In genomic region chr15:79009388-79009787, GRCh38 we compare ENCODE assay signal across 24 cellular contexts.
A peak's percentile ranks its signal among the peaks of the same experiment; 100 is the strongest.
DNase-seq lines count a peak whose midpoint lies in the region; ATAC-seq, FAIRE-seq and TF ChIP-seq lines count a peak whose summit lies in the region.
"Had no signal": no experiment of that assay in that cellular context is flagged by ENCODE, and none has a peak within 500 bp of the region (broad histone marks: within the 10 kb centered on the region; RNA-seq: fewer than 3 reads in every experiment).

No MANE protein-coding gene starts in this region.

- H3K4ac ChIP-seq in neuronal stem cell (ENCODE audit: low read length) = no peak overlapping the region

- H3K27ac ChIP-seq in K562 (ENCODE audit: extremely low read depth, low read depth, low read length) (no peak overlapping the region), neuronal stem cell (replicated peaks; ENCODE audit: low read length) (no peak overlapping the region)
- H3K27ac ChIP-seq: A549, BLaER1 had no signal

- WGBS in K562 (ENCODE audit: insufficient coverage, low coverage, missing lambda C conversion rate) = 37% methylated on average over 3 of the region's 3 CpGs
- no CpG with 5 or more reads among the region's 3 CpGs for WGBS in neuronal stem cell (ENCODE audit: extremely low coverage in 2 of 2, insufficient read length in 2 of 2, insufficient replicate concordance in 1 of 2), 2 donors

- H3K4me1 Mint-ChIP-seq in CD14-positive monocyte = peaks cover 27% of the 10 kb centered on the region
- H3K4me1 Mint-ChIP-seq in IgD-negative memory B cell = peaks cover 29 to 34% (median 32%) of the 10 kb centered on the region in 3 donors

- H2BK12ac ChIP-seq in neuronal stem cell (ENCODE audit: low read length) = no peak overlapping the region

- H3K27me3 Mint-ChIP-seq in CD14-positive monocyte (ENCODE audit: low read depth in 3 of 3) (peaks cover 0 to 2% (median under 1%) of the 10 kb centered on the region in 3 donors), IgD-negative memory B cell (no peaks in the 10 kb centered on the region)

- no peak overlapping the region for H4K8ac ChIP-seq in neuronal stem cell (ENCODE audit: low read depth, low read length)

- H3K9me1 ChIP-seq in K562 (ENCODE audit: control insufficient read depth, insufficient read depth, low read length) = peaks cover under 1% of the 10 kb centered on the region

- BruUV-seq in K562 (replicated peaks; lab: Mats Ljungman, UMichigan) = no TSS peak

- no peaks in the 10 kb centered on the region for H3K79me2 ChIP-seq in K562 (ENCODE audit: control insufficient read depth, insufficient read depth, low read length)

- no peak overlapping the region for H3K4me3 ChIP-seq in K562
- no peak overlapping the region for H3K4me3 ChIP-seq in neuronal stem cell (ENCODE audit: low read length in 2 of 2)
- H3K4me3 ChIP-seq: A549, BLaER1, Peyer's patch had no signal

- H2AFZ ChIP-seq in K562 (ENCODE audit: low read depth, low read length) (peak overlapping the region; percentile 19; the same call in 1 of the 2 replicates), neuronal stem cell (ENCODE audit: low read length) (peak overlapping the region; percentile 55)

- no peaks in the 10 kb centered on the region for H4K20me1 ChIP-seq in K562 (replicated peaks; ENCODE audit: control insufficient read depth, insufficient read depth, low read length)
- H4K20me1 ChIP-seq: BLaER1 had no signal

- H3K79me1 ChIP-seq in neuronal stem cell (ENCODE audit: low read depth, low read length) = no peaks in the 10 kb centered on the region

- H3K36me3 Mint-ChIP-seq in CD14-positive monocyte = no peaks in the 10 kb centered on the region
- H3K36me3 Mint-ChIP-seq in IgD-negative memory B cell = peaks cover 1% of the 10 kb centered on the region
- H3K36me3 Mint-ChIP-seq: CD8-positive, alpha-beta memory T cell had no signal

- H2BK15ac ChIP-seq in neuronal stem cell (ENCODE audit: low read length) = no peak overlapping the region

- H3K4me1 ChIP-seq in K562 (replicated peaks in 1 of 2; ENCODE audit: control insufficient read depth in 2 of 2, insufficient read depth in 2 of 2, low read length in 2 of 2) = peaks cover 0 to 9% of the 10 kb centered on the region in 2 experiments; a peak in 3 of 5 replicates
- peaks cover 7 to 9% of the 10 kb centered on the region in 2 donors for H3K4me1 ChIP-seq in neuronal stem cell (ENCODE audit: control insufficient read depth in 2 of 2, insufficient read depth in 1 of 2, low read depth in 1 of 2, low read length in 2 of 2)

- no peak for TF ChIP-seq EP300 in K562 (IDR thresholded peaks at IDR 0.05; ENCODE audit: low read length)

- no peak for ATAC-seq in K562
- ATAC-seq in GM18909 (IDR thresholded peaks at IDR 0.05; ENCODE audit: poor library complexity, unreplicated experiment) = no peak
- ATAC-seq: A549 had no signal

- TF ChIP-seq CTCF in CD14-positive monocyte (IDR thresholded peaks at IDR 0.05) (no peak), K562 (IDR thresholded peaks at IDR 0.05 in 2 of 3, conservative IDR thresholded peaks at IDR 0.05 in 1 of 3; ENCODE audit: insufficient read depth in 2 of 3, low read depth in 1 of 3, low read length in 3 of 3) (no peak)

- H3K23ac ChIP-seq in neuronal stem cell (ENCODE audit: low read depth, low read length, poor library complexity) = no peak overlapping the region

- H3K27ac Mint-ChIP-seq in CD14-positive monocyte = peak overlapping the region in 5 of 7 donors; percentile 4 to 77 (median 31)
- peak overlapping the region in 2 of 3 donors; percentile 16 to 82 for H3K27ac Mint-ChIP-seq in IgD-negative memory B cell
- H3K27ac Mint-ChIP-seq: CD8-positive, alpha-beta memory T cell had no signal

- H3K4me2 ChIP-seq in K562 (ENCODE audit: insufficient read depth, low read length) = no peak overlapping the region
- H3K4me2 ChIP-seq in neuronal stem cell (ENCODE audit: insufficient read depth, low read length, poor library complexity, severe bottlenecking) = no peak overlapping the region
- H3K4me2 ChIP-seq: A549, BLaER1 had no signal

- no peak overlapping the region for H3K18ac ChIP-seq in neuronal stem cell (ENCODE audit: low read length)

- TF ChIP-seq POLR2A in K562 (conservative IDR thresholded peaks at IDR 0.05) = no peak

- CTCF ChIA-PET in K562 (lab: Yijun Ruan, JAX; ENCODE audit: low intra/inter-chr PET ratio) = no interaction called here

- no peak for FAIRE-seq in K562 (lab: Jason Lieb, UNC)
- FAIRE-seq: A549, GM12892, GM18507, H54, HTR-8/SVneo had no signal

- POLR2A ChIA-PET in K562 (lab: Yijun Ruan, JAX) = interaction anchor here (0.6 kb wide), 2 partner anchors 64 to 660 kb away, joined by 4 read pairs; no protein-coding TSS in a partner anchor

- no peak overlapping the region for H2AK5ac ChIP-seq in neuronal stem cell (ENCODE audit: low read depth, low read length)

- H3K36me3 ChIP-seq in K562 (ENCODE audit: control insufficient read depth, insufficient read depth, low read length) = no peaks in the 10 kb centered on the region
- H3K36me3 ChIP-seq in neuronal stem cell (replicated peaks in 1 of 2; ENCODE audit: control insufficient read depth in 2 of 2, insufficient read depth in 2 of 2, low read length in 2 of 2) = no peaks in the 10 kb centered on the region
- H3K36me3 ChIP-seq: BLaER1, Peyer's patch had no signal

- DNase-seq in CD14-positive monocyte (ENCODE audit: low spot score) (no peak), K562 (ENCODE audit: extremely low read depth in 1 of 4, low spot score in 3 of 4) (no peak), neuronal stem cell (ENCODE audit: low spot score) (no peak), NCI-H1048 (lab: John Stamatoyannopoulos, UW) (no peak), GM19240 (ENCODE audit: insufficient read length, low spot score) (no peak), NCI-H524 treated with DMSO at 0.1 percent for 48 hours (lab: John Stamatoyannopoulos, UW) (no peak)
- DNase-seq: CD8-positive, alpha-beta memory T cell; DMS53; EL; MM.1S; NCI-H1694 treated with DMSO at 0.1 percent for 48 hours; NCI-H2107; NCI-H2227 treated with DMSO at 0.1 percent for 48 hours; NCI-H524; SW 1271 had no signal

- H3K4me3 Mint-ChIP-seq in CD14-positive monocyte = no peak overlapping the region
- no peak overlapping the region for H3K4me3 Mint-ChIP-seq in IgD-negative memory B cell
- H3K4me3 Mint-ChIP-seq: CD8-positive, alpha-beta memory T cell had no signal

- H3K14ac ChIP-seq in neuronal stem cell (ENCODE audit: low read length) = no peak overlapping the region

- no peak overlapping the region for H4K91ac ChIP-seq in neuronal stem cell (ENCODE audit: low read depth, low read length, poor library complexity)

- H3K9me3 ChIP-seq in K562 (replicated peaks; ENCODE audit: control insufficient read depth, insufficient read depth, low read depth, low read length) (no peaks in the 10 kb centered on the region), neuronal stem cell (replicated peaks in 1 of 2; ENCODE audit: control insufficient read depth in 2 of 2, insufficient read depth in 1 of 2, low read depth in 1 of 2, low read length in 2 of 2) (peaks cover 0 to 2% of the 10 kb centered on the region in 2 donors)
- H3K9me3 ChIP-seq: A549, BLaER1, Peyer's patch had no signal

- intact Hi-C loops in CD14-positive monocyte (cut with micrococcal nuclease) = loop anchor here in 1 of 2 donors (5.0 kb wide), 1 partner anchor 97 kb away; no protein-coding TSS in a partner anchor
- intact Hi-C loops in K562 (cut with micrococcal nuclease) = loop anchor here (10.0 kb wide), 1 partner anchor 255 kb away; no protein-coding TSS in a partner anchor

- no peak overlapping the region for H2BK5ac ChIP-seq in neuronal stem cell (ENCODE audit: low read length)

- peaks cover 0 to 3% (median 0%) of the 10 kb centered on the region in 7 donors for H3K9me3 Mint-ChIP-seq in CD14-positive monocyte
- no peaks in the 10 kb centered on the region for H3K9me3 Mint-ChIP-seq in IgD-negative memory B cell
- H3K9me3 Mint-ChIP-seq: CD8-positive, alpha-beta memory T cell had no signal

- no peak overlapping the region for H3K9ac ChIP-seq in K562 (ENCODE audit: insufficient read depth in 1 of 2, low read depth in 2 of 2, low read length in 2 of 2)
- no peak overlapping the region for H3K9ac ChIP-seq in neuronal stem cell (ENCODE audit: low read depth, low read length, poor library complexity)
- H3K9ac ChIP-seq: BLaER1 had no signal

- H3K27me3 ChIP-seq in K562 (ENCODE audit: control insufficient read depth in 2 of 2, insufficient read depth in 2 of 2, low read length in 2 of 2) (peaks cover 13 to 32% of the 10 kb centered on the region in 2 experiments; a peak in 3 of 5 replicates), neuronal stem cell (ENCODE audit: control insufficient read depth in 3 of 3, insufficient read depth in 3 of 3, low read depth in 1 of 3, low read length in 3 of 3) (peaks cover 0 to 7% (median 0%) of the 10 kb centered on the region in 3 experiments)
- H3K27me3 ChIP-seq: BLaER1, Peyer's patch had no signal

- in situ Hi-C loops in K562 (cut with MboI) = no loop called here

- no peak overlapping the region for H2BK120ac ChIP-seq in neuronal stem cell (ENCODE audit: low read depth, low read length)

- TF ChIP-seq RAD21 in K562 (CRISPR knock-in tag; conservative IDR thresholded peaks at IDR 0.05 in 1 of 2, IDR thresholded peaks at IDR 0.05 in 1 of 2) = no peak

TF ChIP-seq in K562, 482 proteins besides CTCF, POLR2A, EP300 and RAD21 (continues in another document):
- TF ChIP-seq FOXP4 (CRISPR knock-in tag; IDR thresholded peaks at IDR 0.05; ENCODE audit: borderline replicate concordance) (no peak), ZBTB8A (IDR thresholded peaks at IDR 0.05; ENCODE audit: partially characterized antibody) (no peak)
